In the genomic region with DNA sequence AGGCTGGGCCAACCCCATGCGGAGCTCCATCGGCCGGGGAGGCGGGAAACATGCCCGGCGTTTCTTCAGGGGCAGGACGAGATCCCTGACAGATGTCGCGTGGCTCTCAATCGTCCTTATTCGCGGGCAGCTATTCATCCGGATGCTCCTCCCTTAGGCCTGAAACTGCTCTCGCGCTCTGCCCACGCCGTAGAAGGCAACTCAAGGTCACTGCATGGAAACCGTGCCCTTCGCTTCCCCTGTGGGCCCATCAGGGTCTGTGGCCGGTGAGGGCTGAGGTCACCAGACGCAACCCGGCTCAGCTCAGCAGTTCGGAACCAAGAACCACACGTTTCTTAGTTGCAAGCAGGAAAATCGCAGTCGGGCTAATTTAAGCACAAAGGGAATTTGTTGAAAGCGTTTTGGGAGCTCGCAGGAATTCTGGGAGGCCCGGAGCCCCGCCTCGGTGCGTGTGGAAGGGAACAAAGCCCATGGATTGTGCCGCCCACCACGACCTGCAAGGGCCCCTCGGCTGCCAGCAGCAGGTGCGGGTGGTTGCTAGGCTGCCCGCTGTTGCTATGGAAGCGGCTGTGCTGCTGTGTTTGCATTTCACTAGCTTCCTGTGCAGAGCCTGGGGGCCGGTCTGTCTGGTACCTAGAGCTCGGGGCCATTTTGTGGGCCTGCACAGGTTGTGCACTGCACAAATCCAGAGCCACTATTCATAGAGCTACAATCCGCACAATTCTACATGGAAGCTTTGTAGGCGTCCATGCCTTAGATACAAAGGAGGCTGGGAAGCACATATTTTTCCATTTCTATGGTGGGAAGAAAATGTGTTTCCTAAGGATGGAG, we compare ENCODE assay signal across 9 cellular contexts. TPM values are rescaled to one million over a fixed set of nuclear protein-coding genes. Genes with fewer than 3 reads are reported as not detected.
A peak's percentile ranks its signal among the peaks of the same experiment; 100 is the strongest.
DNase-seq lines count a peak whose midpoint lies in the region; ATAC-seq and TF ChIP-seq lines count a peak whose summit lies in the region.
"Had no signal": no experiment of that assay in that cellular context is flagged by ENCODE, and none has a peak within 500 bp of the region (broad histone marks: within the 10 kb centered on the region; RNA-seq: fewer than 3 reads in every experiment).

No MANE protein-coding gene starts in this region.

- H3K4me1 Mint-ChIP-seq in endothelial cell (ENCODE audit: unreplicated experiment): peaks cover 8% of the 10 kb centered on the region

- H3K27me3 Mint-ChIP-seq in endothelial cell (ENCODE audit: unreplicated experiment): peaks cover 22% of the 10 kb centered on the region

- H3K27ac Mint-ChIP-seq in endothelial cell (ENCODE audit: unreplicated experiment): peak overlapping the region; percentile 75

- DNase-seq in NCI-H2171 (lab: John Stamatoyannopoulos, UW) (peak; percentile 97), endothelial cell (ENCODE audit: low spot score) (peak; percentile 69), SIG-M5 (lab: John Stamatoyannopoulos, UW) (no peak)
- DNase-seq in activated CD8-positive, alpha-beta memory T cell treated with anti-CD3 and anti-CD28 coated beads, Interleukin-2, amount 50 U/mL, for 24 hours (ENCODE audit: extremely low read depth): peak; percentile 19
- peak; percentile 45 to 58 for DNase-seq in stimulated activated CD8-positive, alpha-beta memory T cell treated with anti-CD3 and anti-CD28 coated beads, Interleukin-7, amount 100 ng/mL, for 48 hours (ENCODE audit: extremely low read depth in 1 of 2, low read depth in 1 of 2)

- no peak overlapping the region for H3K4me3 Mint-ChIP-seq in endothelial cell (ENCODE audit: unreplicated experiment)

- H3K27me3 ChIP-seq in muscle layer of colon (ENCODE audit: control insufficient read depth in 1 of 2, insufficient read depth in 2 of 2, low read length in 2 of 2): no peaks in the 10 kb centered on the region

- H3K4me3 ChIP-seq in muscle layer of colon (ENCODE audit: low read depth in 1 of 2, low read length in 2 of 2): peak overlapping the region in 1 of 2 donors; percentile 57

- H3K36me3 ChIP-seq in muscle layer of colon (ENCODE audit: insufficient read depth, low read length): no peaks in the 10 kb centered on the region

- H3K9me3 Mint-ChIP-seq in endothelial cell (ENCODE audit: unreplicated experiment): no peaks in the 10 kb centered on the region

- peak overlapping the region; percentile 68 for H3K27ac ChIP-seq in muscle layer of colon (ENCODE audit: low read depth, low read length)

- no peaks in the 10 kb centered on the region for H3K9me3 ChIP-seq in muscle layer of colon (ENCODE audit: low read length)

- peak overlapping the region; percentile 57 for H3K9ac ChIP-seq in muscle layer of colon (ENCODE audit: low read length)

- TF ChIP-seq CTCF in endothelial cell (IDR thresholded peaks at IDR 0.05; ENCODE audit: unreplicated experiment): no peak

- ATAC-seq in GM18867 (IDR thresholded peaks at IDR 0.05; ENCODE audit: unreplicated experiment) (peak; percentile 90), HG03064 (IDR thresholded peaks at IDR 0.05; ENCODE audit: low read depth, unreplicated experiment) (peak; percentile 82)

- H3K36me3 Mint-ChIP-seq in endothelial cell (ENCODE audit: low read depth, unreplicated experiment): peaks cover 4% of the 10 kb centered on the region

- H3K4me1 ChIP-seq in muscle layer of colon (ENCODE audit: insufficient read depth, low read length): peaks cover 11% of the 10 kb centered on the region

RNA-seq across cellular contexts. Expression of gene ALLC, which starts 6.1 kb away (rescaled TPM):
- 0.26 TPM for total RNA-seq in endothelial cell (ENCODE audit: unreplicated experiment)
- total RNA-seq: subcutaneous adipose tissue had no signal

RNA-seq across cellular contexts. Expression of gene DCDC2C, which starts 51.5 kb away (rescaled TPM):
- not detected for total RNA-seq in endothelial cell (ENCODE audit: unreplicated experiment)
- total RNA-seq: subcutaneous adipose tissue had no signal

RNA-seq across cellular contexts. Expression of gene COLEC11, which starts 57.0 kb away (rescaled TPM):
- total RNA-seq in endothelial cell (ENCODE audit: unreplicated experiment): 2.3 TPM
